ENCODE assay signal across 19 cellular contexts in genomic region chr20:35762461-35762860, GRCh38. TPM values are rescaled to one million over a fixed set of nuclear protein-coding genes. Genes with fewer than 3 reads are reported as not detected.
DNase-seq lines count a peak whose midpoint lies in the region; ATAC-seq, FAIRE-seq and TF ChIP-seq lines count a peak whose summit lies in the region.
"Had no signal": no experiment of that assay in that cellular context is flagged by ENCODE, and none has a peak within 500 bp of the region (broad histone marks: within the 10 kb centered on the region; RNA-seq: fewer than 3 reads in every experiment).

No MANE protein-coding gene starts in this region.

- H3K27me3 Mint-ChIP-seq in MCF 10A (ENCODE audit: insufficient read depth, unreplicated experiment) (no peaks in the 10 kb centered on the region), T-helper 17 cell (no peaks in the 10 kb centered on the region)

- H3K4me3 Mint-ChIP-seq in MCF 10A (ENCODE audit: unreplicated experiment): no peak overlapping the region
- H3K4me3 Mint-ChIP-seq in T-helper 17 cell: peak overlapping the region; percentile 21

- H3K4me2 ChIP-seq in keratinocyte (ENCODE audit: control insufficient read depth, extremely low read depth, insufficient read depth, low read depth, low read length): no peak overlapping the region

- no peaks in the 10 kb centered on the region for H3K36me3 ChIP-seq in keratinocyte (ENCODE audit: control insufficient read depth in 2 of 2, extremely low read depth in 1 of 2, insufficient read depth in 2 of 2, low read length in 2 of 2)
- no peaks in the 10 kb centered on the region for H3K36me3 ChIP-seq in esophagus muscularis mucosa

- H3K36me3 Mint-ChIP-seq in MCF 10A (ENCODE audit: insufficient read depth, unreplicated experiment) (no peaks in the 10 kb centered on the region), T-helper 17 cell (ENCODE audit: low read depth) (no peaks in the 10 kb centered on the region)

- no peak for TF ChIP-seq EP300 in esophagus muscularis mucosa (IDR thresholded peaks at IDR 0.05)

- H3K27ac ChIP-seq in keratinocyte (ENCODE audit: control insufficient read depth, insufficient read depth, low read length): no peak overlapping the region
- H3K27ac ChIP-seq in esophagus muscularis mucosa (replicated peaks in 1 of 4): no peak overlapping the region

- dilution Hi-C loops in keratinocyte (cut with MboI; ENCODE audit: extremely low pct_ligation_motif_present, low sequenced_read_pairs): no loop called here

- TF ChIP-seq POLR2A in esophagus muscularis mucosa (IDR thresholded peaks at IDR 0.05; ENCODE audit: low read depth): no peak

- no peak overlapping the region for H3K4me3 ChIP-seq in keratinocyte (ENCODE audit: control insufficient read depth in 2 of 3, extremely low read depth in 1 of 3, insufficient read depth in 2 of 3, low read depth in 1 of 3, low read length in 3 of 3)
- no peak overlapping the region for H3K4me3 ChIP-seq in esophagus muscularis mucosa

- no peaks in the 10 kb centered on the region for H4K20me1 ChIP-seq in keratinocyte (ENCODE audit: control insufficient read depth, extremely low read depth, insufficient read depth, low read length)

- POLR2A ChIA-PET in MCF 10A (lab: Yijun Ruan, JAX): interaction anchor here (12.5 kb wide), 1 partner anchor 19 kb away, joined by 617 read pairs; the partner anchor contains the start of gene RBM39

- H3K4me1 ChIP-seq in keratinocyte (ENCODE audit: control insufficient read depth, extremely low read depth, insufficient read depth, low read length): peaks cover 8% of the 10 kb centered on the region
- H3K4me1 ChIP-seq in esophagus muscularis mucosa: peaks cover under 1 to 10% (median 5%) of the 10 kb centered on the region in 4 donors

- intact Hi-C loops in MCF 10A (cut with micrococcal nuclease): no loop called here
- intact Hi-C loops in esophagus muscularis mucosa (cut with DNase I): no loop called here

- H3K27ac Mint-ChIP-seq in MCF 10A (ENCODE audit: low read depth, unreplicated experiment): no peak overlapping the region
- H3K27ac Mint-ChIP-seq in T-helper 17 cell: no peak overlapping the region

- WGBS in esophagus muscularis mucosa: 87% methylated on average over 3 of the region's 3 CpGs

- FAIRE-seq in keratinocyte (lab: Jason Lieb, UNC): no peak
- FAIRE-seq: A204.1 had no signal

- ATAC-seq in T-helper 17 cell: no peak
- ATAC-seq: PC-3 had no signal

- H3K27me3 ChIP-seq in keratinocyte (ENCODE audit: control insufficient read depth, extremely low read depth, insufficient read depth, low read length) (no peaks in the 10 kb centered on the region), esophagus muscularis mucosa (no peaks in the 10 kb centered on the region)

- in situ Hi-C loops in T47D (cut with HindIII; ENCODE audit: low pct_unique_long_range_greater_than_20kb, low sequenced_read_pairs): no loop called here

- H2AFZ ChIP-seq in keratinocyte (ENCODE audit: control insufficient read depth, low read length): peak overlapping the region; percentile 3

- H3K9ac ChIP-seq in keratinocyte (ENCODE audit: control insufficient read depth, extremely low read depth, insufficient read depth, low read length): no peak overlapping the region

- CTCF ChIA-PET in MCF 10A (lab: Yijun Ruan, JAX): interaction anchor here (0.5 to 0.7 kb wide), 3 partner anchors 15 to 127 kb away, joined by 3 to 4 read pairs (median 3); no protein-coding TSS in a partner anchor

- TF ChIP-seq CTCF in MCF 10A (IDR thresholded peaks at IDR 0.05; ENCODE audit: unreplicated experiment) (no peak), keratinocyte (optimal IDR thresholded peaks at IDR 0.05 in 1 of 3, IDR thresholded peaks at IDR 0.05 in 1 of 3, conservative IDR thresholded peaks at IDR 0.05 in 1 of 3; ENCODE audit: extremely low read depth in 1 of 3, insufficient read depth in 2 of 3, low read length in 3 of 3) (no peak), esophagus muscularis mucosa (IDR thresholded peaks at IDR 0.05) (no peak)

- peaks cover 1% of the 10 kb centered on the region for H3K4me1 Mint-ChIP-seq in MCF 10A (ENCODE audit: insufficient read depth, unreplicated experiment)
- peaks cover 12% of the 10 kb centered on the region for H3K4me1 Mint-ChIP-seq in T-helper 17 cell

- no peaks in the 10 kb centered on the region for H3K9me1 ChIP-seq in keratinocyte (ENCODE audit: control insufficient read depth, extremely low read depth, insufficient read depth, low read length)

- DNase-seq in T47D (ENCODE audit: low read depth in 1 of 2, low spot score in 1 of 2): peak; percentile 51 to 90
- no peak for DNase-seq in MCF 10A (ENCODE audit: unreplicated experiment)
- DNase-seq in T-helper 17 cell: no peak
- DNase-seq in keratinocyte (ENCODE audit: low read depth, low spot score): no peak
- DNase-seq in H4 (ENCODE audit: low spot score): no peak
- DNase-seq in Ammon's horn (ENCODE audit: low spot score): no peak
- DNase-seq in esophagus muscularis mucosa (ENCODE audit: extremely low spot score): no peak
- DNase-seq: DMS79 treated with DMSO at 0.1 percent for 48 hours, GOT3, KG1, NCI-H1048, NCI-H1436, NCI-H1930, NCI-H345, NCI-H524 treated with DMSO at 0.1 percent for 48 hours, PC-3, RPMI8226, SHP77 treated with DMSO at 0.1 percent for 48 hours had no signal

- H3K9me3 ChIP-seq in T-helper 17 cell (ENCODE audit: control insufficient read depth, low read length, poor library complexity, severe bottlenecking) (no peaks in the 10 kb centered on the region), keratinocyte (ENCODE audit: control insufficient read depth, low read depth, low read length) (no peaks in the 10 kb centered on the region), esophagus muscularis mucosa (no peaks in the 10 kb centered on the region)

- no peaks in the 10 kb centered on the region for H3K9me3 Mint-ChIP-seq in MCF 10A (ENCODE audit: unreplicated experiment)

- no TSS peak for BruUV-seq in MCF 10A (replicated peaks; lab: Mats Ljungman, UMichigan)

- no peaks in the 10 kb centered on the region for H3K79me2 ChIP-seq in keratinocyte (ENCODE audit: control insufficient read depth, insufficient read depth, low read length)

RNA-seq across cellular contexts. Expression of gene PHF20, which starts 9.4 kb away (rescaled TPM):
- total RNA-seq in MCF 10A (2022) (64.2 and 74.7 TPM in 2 replicates), T-helper 17 cell (100 to 1,000 TPM; 121 to 129 TPM), esophagus muscularis mucosa (10 to 100 TPM; 45.9 to 62.2 (median 48.0) TPM)
- 23.2 to 31.9 TPM (median 27.6 TPM) in 3 replicates for polyA plus RNA-seq in keratinocyte
- polyA plus RNA-seq in keratinocyte (2011; ENCODE audit: low read depth): 12.7 TPM
- polyA plus RNA-seq in keratinocyte (2011; cell fraction: cytosol; rRNA removed): 24.3 and 33.4 TPM in 2 replicates
- 31.5 and 35.0 TPM in 2 replicates for polyA plus RNA-seq in keratinocyte (2011; cell fraction: nucleus; rRNA removed)
- polyA plus RNA-seq in keratinocyte (2012; ENCODE audit: low replicate concordance): 22.6 and 28.9 TPM in 2 replicates
- polyA minus RNA-seq in keratinocyte: 28.6 to 47.9 TPM (median 43.4 TPM) in 3 replicates
- polyA minus RNA-seq in keratinocyte (2011; cell fraction: cytosol; rRNA and poly(A)+ RNA removed): 12.9 TPM
- 21.7 and 45.1 TPM in 2 replicates for polyA minus RNA-seq in keratinocyte (2011; cell fraction: nucleus; rRNA and poly(A)+ RNA removed)
- 12.0 and 15.0 TPM in 2 replicates for total RNA-seq in H4 (2014; rRNA removed; shearing (Covaris generic))

RNA-seq across cellular contexts. Expression of gene RBM39, which starts 20.4 kb away (rescaled TPM):
- total RNA-seq in MCF 10A (2022) (380 and 438 TPM in 2 replicates), T-helper 17 cell (1,000 to 10,000 TPM; 1,047 to 1,109 TPM), esophagus muscularis mucosa (100 to 1,000 TPM; 143 to 272 (median 165) TPM)
- polyA plus RNA-seq in keratinocyte: 37.4 to 146 TPM (median 139 TPM) in 3 replicates
- 675 TPM for polyA plus RNA-seq in keratinocyte (2011; ENCODE audit: low read depth)
- 31.9 and 57.7 TPM in 2 replicates for polyA plus RNA-seq in keratinocyte (2011; cell fraction: cytosol; rRNA removed)
- 278 and 326 TPM in 2 replicates for polyA plus RNA-seq in keratinocyte (2011; cell fraction: nucleus; rRNA removed)
- polyA plus RNA-seq in keratinocyte (2012; ENCODE audit: low replicate concordance): 116 and 255 TPM in 2 replicates
- polyA minus RNA-seq in keratinocyte: 55.9 to 170 TPM (median 84.2 TPM) in 3 replicates
- 38.6 TPM for polyA minus RNA-seq in keratinocyte (2011; cell fraction: cytosol; rRNA and poly(A)+ RNA removed)
- polyA minus RNA-seq in keratinocyte (2011; cell fraction: nucleus; rRNA and poly(A)+ RNA removed): 128 and 215 TPM in 2 replicates
- total RNA-seq in H4 (2014; rRNA removed; shearing (Covaris generic)): 162 and 164 TPM in 2 replicates

Comparison
In these comparisons a context has a peak if more than half of its experiments do, and no peak if none do; other contexts are left out.
1. DNase-seq: peak in T47D (2 of 2); none in MCF 10A (single experiment), T-helper 17 cell (0 of 3), keratinocyte (single experiment), H4 (single experiment), Ammon's horn (single experiment) and esophagus muscularis mucosa (single experiment).